11 cellular contexts compared by ENCODE assay signal in genomic region chr7:151174246-151175046, GRCh38. TPM values are rescaled to one million over a fixed set of nuclear protein-coding genes. Genes with fewer than 3 reads are reported as not detected.
DNase-seq lines count a peak whose midpoint lies in the region; ATAC-seq and TF ChIP-seq lines count a peak whose summit lies in the region.
"Had no signal": no experiment of that assay in that cellular context is flagged by ENCODE, and none has a peak within 500 bp of the region (broad histone marks: within the 10 kb centered on the region; RNA-seq: fewer than 3 reads in every experiment).

No MANE protein-coding gene starts in this region.

- H3K4me3 Mint-ChIP-seq in endothelial cell (ENCODE audit: unreplicated experiment): no peak overlapping the region

- 57% methylated on average over 51 of the region's 77 CpGs; no CpG with 5 or more reads in 1 of the 2 experiments for WGBS in IMR-90 (ENCODE audit: extremely low coverage in 2 of 2, insufficient read length in 1 of 2), 2 experiments
- WGBS in heart right ventricle, 2 donors: 58 to 62% methylated on average over 72 to 77 of the region's 77 CpGs
- 57 to 69% (median 65%) methylated on average over 67 to 77 of the region's 77 CpGs for WGBS in spleen, 5 donors

- H2BK5ac ChIP-seq in IMR-90 (ENCODE audit: low read depth, low read length, poor library complexity, severe bottlenecking): no peak overlapping the region

- H3K4me3 ChIP-seq in IMR-90 (ENCODE audit: insufficient read depth, low read depth, low read length) (no peak overlapping the region), heart right ventricle (no peak overlapping the region), spleen (no peak overlapping the region)

- DNase-seq in IMR-90: peak; percentile 11
- peak; percentile 9 for DNase-seq in activated CD8-positive, alpha-beta memory T cell treated with anti-CD3 and anti-CD28 coated beads, Interleukin-2, amount 50 U/mL, for 1 hour (ENCODE audit: extremely low read depth)
- DNase-seq in heart right ventricle: peak; percentile 37 to 56
- peak; percentile 75 for DNase-seq in spleen
- DNase-seq in endothelial cell (ENCODE audit: low spot score): no peak
- DNase-seq: NCI-H524 treated with DMSO at 0.1 percent for 48 hours had no signal

- H3K9me1 ChIP-seq in IMR-90 (ENCODE audit: insufficient read depth, low read length): no peaks in the 10 kb centered on the region

- no peak overlapping the region for H3K9ac ChIP-seq in IMR-90 (ENCODE audit: low read depth, low read length)

- BruUV-seq in IMR-90 (replicated peaks; lab: Mats Ljungman, UMichigan): no TSS peak

- H3K27me3 ChIP-seq in IMR-90 (ENCODE audit: control insufficient read depth, insufficient read depth, low read length) (peaks cover 54% of the 10 kb centered on the region), heart right ventricle (peaks cover 0 to 59% (median 29%) of the 10 kb centered on the region in 7 donors), spleen (replicated peaks in 1 of 7) (peaks cover 0 to 92% (median 18%) of the 10 kb centered on the region in 7 donors)

- no peak overlapping the region for H3K14ac ChIP-seq in IMR-90 (replicated peaks; ENCODE audit: low read depth, low read length)

- no peak overlapping the region for H3K4me2 ChIP-seq in IMR-90 (ENCODE audit: low read depth, low read length)

- H2AK9ac ChIP-seq in IMR-90 (replicated peaks; ENCODE audit: low read depth, low read length, poor library complexity): no peak overlapping the region

- no peaks in the 10 kb centered on the region; the same call in 1 of the 2 replicates for H4K20me1 ChIP-seq in IMR-90 (ENCODE audit: insufficient read depth, low read length)

- in situ Hi-C loops in IMR-90 (cut with MboI; ENCODE audit: low sequenced_read_pairs): loop anchor here (5.0 kb wide), 1 partner anchor 47 kb away; no protein-coding TSS in a partner anchor

- TF ChIP-seq CTCF in IMR-90 (conservative IDR thresholded peaks at IDR 0.05; ENCODE audit: low read depth, low read length) (no peak), heart right ventricle (IDR thresholded peaks at IDR 0.05) (no peak), spleen (IDR thresholded peaks at IDR 0.05 in 8 of 11, conservative IDR thresholded peaks at IDR 0.05 in 3 of 11) (no peak), endothelial cell (IDR thresholded peaks at IDR 0.05; ENCODE audit: unreplicated experiment) (no peak)

- no peak overlapping the region for H3K4ac ChIP-seq in IMR-90 (ENCODE audit: low read depth, low read length)

- H3K18ac ChIP-seq in IMR-90 (ENCODE audit: low read depth, low read length): no peak overlapping the region

- peaks cover 22% of the 10 kb centered on the region for H3K27me3 Mint-ChIP-seq in endothelial cell (ENCODE audit: unreplicated experiment)

- 0 out of 2 replicates have a peak, but pooled peaks have one; percentile 27 for ATAC-seq in IMR-90 (ENCODE audit: low read depth)
- peak in 6 of 8 donors; percentile 25 to 53 (median 44) for ATAC-seq in heart right ventricle
- no peak for ATAC-seq in HG02642 (IDR thresholded peaks at IDR 0.05; ENCODE audit: poor library complexity, unreplicated experiment)
- ATAC-seq in GM19023 (IDR thresholded peaks at IDR 0.05; ENCODE audit: unreplicated experiment): no peak
- ATAC-seq in HG02798 (IDR thresholded peaks at IDR 0.05; ENCODE audit: poor library complexity, unreplicated experiment): no peak

- no peak overlapping the region for H2BK15ac ChIP-seq in IMR-90 (ENCODE audit: low read depth, low read length)

- H3K9me3 Mint-ChIP-seq in endothelial cell (ENCODE audit: unreplicated experiment): no peaks in the 10 kb centered on the region

- no peak overlapping the region for H4K91ac ChIP-seq in IMR-90 (ENCODE audit: insufficient read depth, low read depth, low read length)

- H3K36me3 Mint-ChIP-seq in endothelial cell (ENCODE audit: low read depth, unreplicated experiment): peaks cover 10% of the 10 kb centered on the region

- no peak overlapping the region for H3K27ac ChIP-seq in IMR-90 (ENCODE audit: insufficient read depth, low read length)
- no peak overlapping the region for H3K27ac ChIP-seq in heart right ventricle
- no peak overlapping the region for H3K27ac ChIP-seq in spleen

- dilution Hi-C loops in IMR-90 (cut with HindIII; ENCODE audit: low sequenced_read_pairs, unreplicated experiment): no loop called here

- CTCF ChIA-PET in IMR-90 (lab: Yijun Ruan, JAX): no interaction called here

- H4K8ac ChIP-seq in IMR-90 (ENCODE audit: low read depth in 2 of 2, low read length in 2 of 2): no peak overlapping the region

- no peak overlapping the region for H2AK5ac ChIP-seq in IMR-90 (ENCODE audit: low read depth, low read length)

- H2BK120ac ChIP-seq in IMR-90 (ENCODE audit: low read depth, low read length): no peak overlapping the region

- peaks cover 9% of the 10 kb centered on the region for H3K4me1 Mint-ChIP-seq in endothelial cell (ENCODE audit: unreplicated experiment)

- H3K36me3 ChIP-seq in IMR-90 (ENCODE audit: control insufficient read depth, insufficient read depth, low read length) (no peaks in the 10 kb centered on the region), heart right ventricle (no peaks in the 10 kb centered on the region), spleen (no peaks in the 10 kb centered on the region)

- no peaks in the 10 kb centered on the region; the same call in 1 of the 2 replicates for H3K9me3 ChIP-seq in IMR-90 (ENCODE audit: control insufficient read depth, insufficient read depth, low read length)
- no peaks in the 10 kb centered on the region for H3K9me3 ChIP-seq in heart right ventricle
- peaks cover 0 to 3% (median 0%) of the 10 kb centered on the region in 8 donors for H3K9me3 ChIP-seq in spleen

- POLR2A ChIA-PET in IMR-90 (lab: Charles Lee; ENCODE audit: unreplicated experiment): no interaction called here

- no peak overlapping the region for H3K27ac Mint-ChIP-seq in endothelial cell (ENCODE audit: unreplicated experiment)

- H3K4me1 ChIP-seq in IMR-90 (ENCODE audit: control insufficient read depth, insufficient read depth, low read length) (no peaks in the 10 kb centered on the region), heart right ventricle (peaks cover 0 to 10% (median 0%) of the 10 kb centered on the region in 9 donors), spleen (peaks cover 0 to 9% (median 0%) of the 10 kb centered on the region in 6 donors)

- H4K5ac ChIP-seq in IMR-90 (ENCODE audit: low read depth, low read length): no peak overlapping the region

- intact Hi-C loops in IMR-90 (cut with micrococcal nuclease): loop anchor here (5.0 kb wide), 1 partner anchor 272 kb away; no protein-coding TSS in a partner anchor
- intact Hi-C loops in heart right ventricle (cut with DNase I): loop anchor here in 8 of 10 donors (5.0 to 10.0 kb wide), 5 partner anchors 47 to 130 kb away; no protein-coding TSS in a partner anchor
- intact Hi-C loops in spleen (cut with DNase I; ENCODE audit: low total_unique reads): loop anchor here (5.0 kb wide), 1 partner anchor 47 kb away; no protein-coding TSS in a partner anchor

- no peak overlapping the region for H3K23ac ChIP-seq in IMR-90 (ENCODE audit: low read depth, low read length)

- no peak overlapping the region for H3K56ac ChIP-seq in IMR-90 (ENCODE audit: extremely low read depth, insufficient read depth, low read length)

- no peaks in the 10 kb centered on the region for H3K79me1 ChIP-seq in IMR-90 (ENCODE audit: low read depth in 1 of 2, low read length in 2 of 2)

- H2AFZ ChIP-seq in IMR-90 (replicated peaks; ENCODE audit: low read length, poor library complexity): no peak overlapping the region

- no peak overlapping the region for H2BK20ac ChIP-seq in IMR-90 (ENCODE audit: low read depth, low read length)

- no peak for TF ChIP-seq POLR2A in IMR-90 (IDR thresholded peaks at IDR 0.05; ENCODE audit: low read depth, low read length)
- no peak for TF ChIP-seq POLR2A in spleen (IDR thresholded peaks at IDR 0.05)

- no peak for TF ChIP-seq RAD21 in IMR-90 (IDR thresholded peaks at IDR 0.05; ENCODE audit: low read length)

RNA-seq across cellular contexts. Expression of gene GBX1, which starts 7.0 kb away (rescaled TPM):
- not detected in 2 replicates for total RNA-seq in IMR-90 (2012; rRNA removed)
- not detected in 2 replicates for polyA plus RNA-seq in IMR-90 (2012; rRNA removed)
- not detected in 2 replicates for polyA plus RNA-seq in IMR-90 (2012; cell fraction: cytosol; rRNA removed)
- not detected in 2 replicates for polyA plus RNA-seq in IMR-90 (2012; cell fraction: nucleus; rRNA removed; ENCODE audit: low replicate concordance)
- total RNA-seq in heart right ventricle: 1 to 10 TPM in 2 of 10 donors, under 1 TPM in 5, not detected in 3; 0.30 to 2.0 (median 0.93) TPM
- 1 to 10 TPM in 1 of 2 donors, under 1 TPM in 1; 0.04 to 1.0 TPM for polyA plus RNA-seq in heart right ventricle
- not detected for total RNA-seq in spleen
- not detected for polyA plus RNA-seq in spleen
- 13.8 TPM for total RNA-seq in endothelial cell (ENCODE audit: unreplicated experiment)
- total RNA-seq: T-helper 1 cell treated with Interleukin-12 subunit alpha and Interleukin-12 subunit beta and Interleukin-4 antibody, amounts not matched to agents 30 ng/mL and 1 ng/mL, for 36 hours had no signal
- polyA plus RNA-seq: adipose tissue had no signal

RNA-seq across cellular contexts. Expression of gene ASB10, which starts 12.6 kb away (rescaled TPM):
- total RNA-seq in IMR-90 (2012; rRNA removed) (not detected in 2 replicates), heart right ventricle (10 to 100 TPM; 17.5 to 44.6 (median 29.1) TPM), spleen (not detected), endothelial cell (ENCODE audit: unreplicated experiment) (not detected)
- polyA plus RNA-seq in IMR-90 (2012; rRNA removed) (not detected in 2 replicates), heart right ventricle (10 to 100 TPM in 1 of 2 donors, 1 to 10 TPM in 1; 7.2 to 63.4 TPM), spleen (not detected)
- not detected in 2 replicates for polyA plus RNA-seq in IMR-90 (2012; cell fraction: cytosol; rRNA removed)
- polyA plus RNA-seq in IMR-90 (2012; cell fraction: nucleus; rRNA removed; ENCODE audit: low replicate concordance): not detected in 2 replicates
- total RNA-seq: T-helper 1 cell treated with Interleukin-12 subunit alpha and Interleukin-12 subunit beta and Interleukin-4 antibody, amounts not matched to agents 30 ng/mL and 1 ng/mL, for 36 hours had no signal
- polyA plus RNA-seq: adipose tissue had no signal

RNA-seq across cellular contexts. Expression of gene H2BK1, which starts 35.8 kb away (rescaled TPM):
- not detected in 2 replicates for total RNA-seq in IMR-90 (2012; rRNA removed)
- not detected in 2 replicates for polyA plus RNA-seq in IMR-90 (2012; rRNA removed)
- not detected in 2 replicates for polyA plus RNA-seq in IMR-90 (2012; cell fraction: cytosol; rRNA removed)
- not detected in 2 replicates for polyA plus RNA-seq in IMR-90 (2012; cell fraction: nucleus; rRNA removed; ENCODE audit: low replicate concordance)
- total RNA-seq in heart right ventricle: not detected
- not detected for polyA plus RNA-seq in heart right ventricle
- not detected for total RNA-seq in spleen
- polyA plus RNA-seq in spleen: under 1 TPM in 1 of 3 donors, not detected in 2; 0.24 TPM
- total RNA-seq in endothelial cell (ENCODE audit: unreplicated experiment): not detected
- polyA plus RNA-seq: adipose tissue had no signal

RNA-seq across cellular contexts. Expression of gene ABCF2, which starts 52.6 kb away (rescaled TPM):
- 100 and 103 TPM in 2 replicates for total RNA-seq in IMR-90 (2012; rRNA removed)
- polyA plus RNA-seq in IMR-90 (2012; rRNA removed): 40.3 and 46.2 TPM in 2 replicates
- 20.3 and 26.3 TPM in 2 replicates for polyA plus RNA-seq in IMR-90 (2012; cell fraction: cytosol; rRNA removed)
- 31.5 and 41.9 TPM in 2 replicates for polyA plus RNA-seq in IMR-90 (2012; cell fraction: nucleus; rRNA removed; ENCODE audit: low replicate concordance)
- total RNA-seq in heart right ventricle: 10 to 100 TPM; 25.2 to 33.8 (median 29.5) TPM
- polyA plus RNA-seq in heart right ventricle: 10 to 100 TPM; 13.0 to 35.2 TPM
- total RNA-seq in spleen: 10 to 100 TPM; 22.7 to 30.0 (median 29.8) TPM
- 10 to 100 TPM in 2 of 3 donors, 1 to 10 TPM in 1; 9.2 to 19.3 (median 12.9) TPM for polyA plus RNA-seq in spleen
- total RNA-seq in endothelial cell (ENCODE audit: unreplicated experiment): 39.6 TPM

RNA-seq across cellular contexts. Expression of gene CHPF2, which starts 57.8 kb away (rescaled TPM):
- total RNA-seq in IMR-90 (2012; rRNA removed) (26.2 and 26.9 TPM in 2 replicates), heart right ventricle (10 to 100 TPM; 12.1 to 22.4 (median 17.4) TPM), spleen (10 to 100 TPM; 39.9 to 55.4 (median 47.6) TPM), endothelial cell (ENCODE audit: unreplicated experiment) (55.4 TPM)
- polyA plus RNA-seq in IMR-90 (2012; rRNA removed) (77.0 and 80.0 TPM in 2 replicates), heart right ventricle (10 to 100 TPM; 19.2 to 20.9 TPM), spleen (10 to 100 TPM; 16.3 to 30.0 (median 27.8) TPM)
- polyA plus RNA-seq in IMR-90 (2012; cell fraction: cytosol; rRNA removed): 51.8 and 111 TPM in 2 replicates
- polyA plus RNA-seq in IMR-90 (2012; cell fraction: nucleus; rRNA removed; ENCODE audit: low replicate concordance): 105 and 225 TPM in 2 replicates

Comparison
In these comparisons a context has a peak if more than half of its experiments do, and no peak if none do; other contexts are left out.
1. ATAC-seq: peak in IMR-90 (single experiment) and heart right ventricle (6 of 8); none in HG02642 (single experiment), GM19023 (single experiment) and HG02798 (single experiment).
2. RNA of gene ASB10, which starts 12.6 kb away (total RNA-seq): 17.5 to 44.6 TPM in heart right ventricle; not detected in IMR-90, not detected in spleen and not detected in endothelial cell (single experiment); every median in the first group is over 10 times any median in the second.